Comparison of ENCODE assay signal across 12 cellular contexts in the genomic region with DNA sequence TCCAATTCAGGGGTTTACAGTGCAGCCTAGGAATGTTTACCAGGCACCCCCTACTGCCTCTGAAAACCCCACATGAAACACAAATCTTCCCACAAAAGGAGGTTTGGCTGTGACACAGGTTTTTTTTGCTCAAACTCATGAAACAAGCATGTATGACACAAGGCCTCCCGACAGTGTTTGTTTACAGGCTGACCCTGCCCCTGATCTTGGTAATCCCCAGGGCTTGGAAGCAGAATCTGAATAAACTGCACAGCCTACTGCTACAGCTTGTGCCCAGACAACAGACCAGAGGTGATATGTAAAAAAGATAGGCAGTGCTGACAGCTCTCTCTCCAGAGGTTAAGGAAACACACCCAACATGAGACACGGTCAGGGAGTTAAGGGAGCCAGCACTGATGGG.
A peak's percentile ranks its signal among the peaks of the same experiment; 100 is the strongest.
DNase-seq lines count a peak whose midpoint lies in the region; ATAC-seq, FAIRE-seq and TF ChIP-seq lines count a peak whose summit lies in the region.
"Had no signal": no experiment of that assay in that cellular context is flagged by ENCODE, and none has a peak within 500 bp of the region (broad histone marks: within the 10 kb centered on the region; RNA-seq: fewer than 3 reads in every experiment).

No MANE protein-coding gene starts in this region.

- intact Hi-C loops in right cardiac atrium (cut with DNase I), result no loop called here

- peak; percentile 68 for FAIRE-seq in astrocyte (lab: Jason Lieb, UNC)

- peak overlapping the region; percentile 64 for H3K9ac ChIP-seq in astrocyte (ENCODE audit: low read length)
- H3K9ac ChIP-seq in skeletal muscle satellite cell (ENCODE audit: low read depth, low read length), result no peak overlapping the region

- H3K36me3 Mint-ChIP-seq in astrocyte (ENCODE audit: low read depth, unreplicated experiment), result peaks cover 8% of the 10 kb centered on the region

- peaks cover 19% of the 10 kb centered on the region for H3K4me1 ChIP-seq in astrocyte (ENCODE audit: insufficient read depth, low read length)
- peaks cover 2% of the 10 kb centered on the region for H3K4me1 ChIP-seq in right cardiac atrium (ENCODE audit: control insufficient read depth, insufficient read depth, low read length)
- peaks cover 29% of the 10 kb centered on the region for H3K4me1 ChIP-seq in skeletal muscle satellite cell (ENCODE audit: control insufficient read depth, insufficient read depth, low read length)

- ATAC-seq in right cardiac atrium, result peak; percentile 80 to 88
- ATAC-seq: Panc1 had no signal

- H3K79me2 ChIP-seq in astrocyte (ENCODE audit: insufficient read depth, low read length), result peaks cover 15% of the 10 kb centered on the region

- H3K27me3 Mint-ChIP-seq in astrocyte (ENCODE audit: low read depth, unreplicated experiment), result no peaks in the 10 kb centered on the region
- H3K27me3 Mint-ChIP-seq: stimulated activated naive CD8-positive, alpha-beta T cell treated with anti-CD3 and anti-CD28 coated beads, Interleukin-15, Interleukin-2, amounts not matched to agents 100 ng/mL and 50 ng/mL, for 24 hours had no signal

- no peaks in the 10 kb centered on the region for H3K9me3 Mint-ChIP-seq in astrocyte (ENCODE audit: unreplicated experiment)
- H3K9me3 Mint-ChIP-seq: stimulated activated naive CD8-positive, alpha-beta T cell treated with anti-CD3 and anti-CD28 coated beads, Interleukin-15, Interleukin-2, amounts not matched to agents 100 ng/mL and 50 ng/mL, for 24 hours had no signal

- peaks cover 50% of the 10 kb centered on the region for H4K20me1 ChIP-seq in astrocyte (ENCODE audit: insufficient read depth, low read length)

- H3K4me2 ChIP-seq in astrocyte (ENCODE audit: low read length) (peak overlapping the region; percentile 72), skeletal muscle satellite cell (ENCODE audit: low read length) (peak overlapping the region; percentile 43)

- no peaks in the 10 kb centered on the region for H3K36me3 ChIP-seq in astrocyte (ENCODE audit: insufficient read depth, low read length)
- H3K36me3 ChIP-seq in skeletal muscle satellite cell (ENCODE audit: insufficient read depth, low read length), result no peaks in the 10 kb centered on the region

- H3K4me3 Mint-ChIP-seq in astrocyte (ENCODE audit: unreplicated experiment), result no peak overlapping the region
- H3K4me3 Mint-ChIP-seq: stimulated activated naive CD8-positive, alpha-beta T cell treated with anti-CD3 and anti-CD28 coated beads, Interleukin-15, Interleukin-2, amounts not matched to agents 100 ng/mL and 50 ng/mL, for 24 hours had no signal

- H3K27me3 ChIP-seq in astrocyte (ENCODE audit: insufficient read depth, low read length) (no peaks in the 10 kb centered on the region), right cardiac atrium (ENCODE audit: control insufficient read depth, insufficient read depth) (no peaks in the 10 kb centered on the region), skeletal muscle satellite cell (ENCODE audit: control insufficient read depth, insufficient read depth, low read length) (no peaks in the 10 kb centered on the region)

- H3K9me3 ChIP-seq in astrocyte (ENCODE audit: insufficient read depth, low read depth, low read length) (no peaks in the 10 kb centered on the region), right cardiac atrium (ENCODE audit: control insufficient read depth, low read length) (no peaks in the 10 kb centered on the region), skeletal muscle satellite cell (replicated peaks; ENCODE audit: low read length) (no peaks in the 10 kb centered on the region)

- H3K4me1 Mint-ChIP-seq in astrocyte (ENCODE audit: low read depth, unreplicated experiment), result peaks cover 17% of the 10 kb centered on the region

- DNase-seq in HCEC 1CT (peak; percentile 81), astrocyte (ENCODE audit: low read depth) (peak; percentile 93), right cardiac atrium (no peak), NCI-H1105 (lab: John Stamatoyannopoulos, UW) (no peak)
- no peak for DNase-seq in stimulated activated CD4-positive, alpha-beta T cell treated with anti-CD3 and anti-CD28 coated beads, Interleukin-2, amount 100 ng/mL, for 24 hours
- DNase-seq in activated CD4-positive, CD25-positive, alpha-beta regulatory T cell (lab: John Stamatoyannopoulos, UW), result no peak
- DNase-seq: activated effector memory CD4-positive, alpha-beta T cell treated with anti-CD3 and anti-CD28 coated beads, Interleukin-2, amount 50 U/mL, for 16 hours; mesendoderm; NCI-H187 treated with DMSO at 0.1 percent for 48 hours had no signal

- H2AFZ ChIP-seq in astrocyte (ENCODE audit: low read depth, low read length), result no peak overlapping the region

- TF ChIP-seq CTCF in astrocyte (IDR thresholded peaks at IDR 0.05; ENCODE audit: insufficient read depth, low read depth, low read length), result no peak

- WGBS in right cardiac atrium, result 26% methylated on average over 2 of the region's 2 CpGs

- peak overlapping the region; percentile 71 for H3K27ac ChIP-seq in astrocyte (ENCODE audit: low read depth, low read length)
- H3K27ac ChIP-seq in right cardiac atrium (ENCODE audit: low read length), result no peak overlapping the region

- no peak overlapping the region for H3K4me3 ChIP-seq in astrocyte (ENCODE audit: insufficient read depth, low read depth, low read length)
- no peak overlapping the region for H3K4me3 ChIP-seq in right cardiac atrium (ENCODE audit: low read length)
- no peak overlapping the region for H3K4me3 ChIP-seq in skeletal muscle satellite cell (ENCODE audit: low read length)

- H3K27ac Mint-ChIP-seq in astrocyte (ENCODE audit: unreplicated experiment), result peak overlapping the region; percentile 85
- H3K27ac Mint-ChIP-seq: stimulated activated naive CD8-positive, alpha-beta T cell treated with anti-CD3 and anti-CD28 coated beads, Interleukin-15, Interleukin-2, amounts not matched to agents 100 ng/mL and 50 ng/mL, for 24 hours had no signal

Comparison
In these comparisons a context has a peak if more than half of its experiments do, and no peak if none do; other contexts are left out.
1. DNase-seq: peak in HCEC 1CT (single experiment) and astrocyte (single experiment); none in right cardiac atrium (0 of 3), NCI-H1105 (single experiment), stimulated activated CD4-positive, alpha-beta T cell treated with anti-CD3 and anti-CD28 coated beads, Interleukin-2, amount 100 ng/mL, for 24 hours (0 of 2) and activated CD4-positive, CD25-positive, alpha-beta regulatory T cell (0 of 4).